In genomic region chr7:95476904-95477594, GRCh38 we compare ENCODE assay signal across 8 cellular contexts. TPM values are rescaled to one million over a fixed set of nuclear protein-coding genes. Genes with fewer than 3 reads are reported as not detected.
DNase-seq lines count a peak whose midpoint lies in the region; ATAC-seq and TF ChIP-seq lines count a peak whose summit lies in the region.

No MANE protein-coding gene starts in this region.

- no peaks in the 10 kb centered on the region for H3K36me3 ChIP-seq in liver (ENCODE audit: control insufficient read depth in 4 of 4, insufficient read depth in 3 of 4, low read depth in 1 of 4, low read length in 3 of 4)

- peak; percentile 67 for ATAC-seq in GM18517 (IDR thresholded peaks at IDR 0.05; ENCODE audit: unreplicated experiment)
- ATAC-seq in HG03108 (IDR thresholded peaks at IDR 0.05; ENCODE audit: unreplicated experiment): peak; percentile 60
- ATAC-seq in activated B cell treated with CpG ODN at 0.5 μM for 24 hours (ENCODE audit: low read depth): peak; percentile 77

- no peak overlapping the region for H3K4me3 Mint-ChIP-seq in activated B cell treated with CpG ODN at 0.5 μM for 24 hours

- H3K9me3 Mint-ChIP-seq in activated B cell treated with CpG ODN at 0.5 μM for 24 hours: no peaks in the 10 kb centered on the region

- H3K27me3 Mint-ChIP-seq in activated B cell treated with CpG ODN at 0.5 μM for 24 hours: peaks cover 4% of the 10 kb centered on the region

- H3K4me3 ChIP-seq in AG04450 (ENCODE audit: low read depth, low read length) (no peak overlapping the region), liver (ENCODE audit: low read depth in 1 of 3, low read length in 3 of 3) (no peak overlapping the region)

- DNase-seq in AG04450 (ENCODE audit: low read depth, low spot score) (peak; percentile 30), NCI-H2171 (lab: John Stamatoyannopoulos, UW) (peak; percentile 74), activated B cell treated with CpG ODN at 0.5 μM for 24 hours (no peak), dedifferentiated amniotic fluid mesenchymal stem cell (ENCODE audit: extremely low spot score) (peak; percentile 76)
- peak; percentile 12 for DNase-seq in stimulated activated CD8-positive, alpha-beta memory T cell treated with anti-CD3 and anti-CD28 coated beads, Interleukin-15, amount 100 ng/mL, for 1 hour (ENCODE audit: low read depth)

- intact Hi-C loops in activated B cell treated with CpG ODN at 0.5 μM for 24 hours (cut with micrococcal nuclease): loop anchor here (1.0 to 5.0 kb wide), 5 partner anchors 81 to 1028 kb away; partner anchors contain the start of genes PON3 and SGCE

- TF ChIP-seq CTCF in AG04450 (IDR thresholded peaks at IDR 0.05; ENCODE audit: low read depth, low read length) (peak; percentile 84), activated B cell treated with CpG ODN at 0.5 μM for 24 hours (IDR thresholded peaks at IDR 0.05) (peak; percentile 96), liver (IDR thresholded peaks at IDR 0.05; ENCODE audit: low read depth, low read length, missing input control) (peak; percentile 89)

- H3K27ac Mint-ChIP-seq in activated B cell treated with CpG ODN at 0.5 μM for 24 hours: no peak overlapping the region

- no peaks in the 10 kb centered on the region for H3K4me1 Mint-ChIP-seq in activated B cell treated with CpG ODN at 0.5 μM for 24 hours

- H3K9me3 ChIP-seq in AG04450 (ENCODE audit: control insufficient read depth, insufficient read depth, low read length): no peaks in the 10 kb centered on the region
- H3K9me3 ChIP-seq in liver (ENCODE audit: control insufficient read depth in 4 of 4, low read length in 3 of 4): no peaks in the 10 kb centered on the region

- H3K27ac ChIP-seq in AG04450 (ENCODE audit: low read depth, low read length) (no peak overlapping the region), liver (ENCODE audit: low read depth in 1 of 2, low read length in 2 of 2) (no peak overlapping the region)

- peaks cover 0 to 14% (median 8%) of the 10 kb centered on the region in 4 donors for H3K4me1 ChIP-seq in liver (ENCODE audit: control insufficient read depth in 4 of 4, insufficient read depth in 4 of 4, low read length in 3 of 4)

- POLR2A ChIA-PET in AG04450 (lab: Yijun Ruan, JAX): no interaction called here
- POLR2A ChIA-PET in activated B cell treated with CpG ODN at 0.5 μM for 24 hours (lab: Charles Lee): interaction anchor here (1.0 kb wide), 1 partner anchor 1028 kb away, joined by 3 read pairs; no protein-coding TSS in a partner anchor

- peak; percentile 96 to 97 for TF ChIP-seq RAD21 in liver (IDR thresholded peaks at IDR 0.05)

- H3K27me3 ChIP-seq in AG04450 (ENCODE audit: control insufficient read depth, insufficient read depth, low read length) (no peaks in the 10 kb centered on the region), liver (ENCODE audit: control insufficient read depth in 4 of 4, insufficient read depth in 4 of 4, low read length in 3 of 4) (no peaks in the 10 kb centered on the region)

- no peaks in the 10 kb centered on the region for H3K36me3 Mint-ChIP-seq in activated B cell treated with CpG ODN at 0.5 μM for 24 hours (ENCODE audit: low read depth)

- H3K9ac ChIP-seq in liver (ENCODE audit: low read depth in 1 of 2, low read length in 2 of 2): peak overlapping the region in 1 of 2 donors; percentile 58

- CTCF ChIA-PET in AG04450 (lab: Charles Lee) (interaction anchor here (0.5 to 5.3 kb wide), 72 partner anchors 9 to 1873 kb away, joined by 3 to 80 read pairs (median 4); partner anchors contain the start of genes ASB4 and PON2), activated B cell treated with CpG ODN at 0.5 μM for 24 hours (lab: Charles Lee) (interaction anchor here (0.6 to 7.0 kb wide), 20 partner anchors 8 to 1267 kb away, joined by 3 to 110 read pairs (median 4); partner anchors contain the start of genes ASB4 and PON3)

- 10% methylated on average over 11 of the region's 11 CpGs for WGBS in liver

TF ChIP-seq in liver, 16 proteins besides CTCF, POLR2A, EP300 and RAD21:
- TF ChIP-seq MAX (IDR thresholded peaks at IDR 0.05) (no peak), HNF4A (conservative IDR thresholded peaks at IDR 0.05) (peak in 1 of 2 donors; percentile 16), TAF1 (conservative IDR thresholded peaks at IDR 0.05) (no peak), RXRA (IDR thresholded peaks at IDR 0.05) (peak in 1 of 2 donors; percentile 6), SP1 (IDR thresholded peaks at IDR 0.05) (peak; percentile 5), YY1 (IDR thresholded peaks at IDR 0.05) (no peak), GABPA (IDR thresholded peaks at IDR 0.05 in 1 of 2, conservative IDR thresholded peaks at IDR 0.05 in 1 of 2) (no peak), FOXA2 (IDR thresholded peaks at IDR 0.05) (no peak), FOXA1 (IDR thresholded peaks at IDR 0.05) (no peak)
- TF ChIP-seq, protein P1, sequence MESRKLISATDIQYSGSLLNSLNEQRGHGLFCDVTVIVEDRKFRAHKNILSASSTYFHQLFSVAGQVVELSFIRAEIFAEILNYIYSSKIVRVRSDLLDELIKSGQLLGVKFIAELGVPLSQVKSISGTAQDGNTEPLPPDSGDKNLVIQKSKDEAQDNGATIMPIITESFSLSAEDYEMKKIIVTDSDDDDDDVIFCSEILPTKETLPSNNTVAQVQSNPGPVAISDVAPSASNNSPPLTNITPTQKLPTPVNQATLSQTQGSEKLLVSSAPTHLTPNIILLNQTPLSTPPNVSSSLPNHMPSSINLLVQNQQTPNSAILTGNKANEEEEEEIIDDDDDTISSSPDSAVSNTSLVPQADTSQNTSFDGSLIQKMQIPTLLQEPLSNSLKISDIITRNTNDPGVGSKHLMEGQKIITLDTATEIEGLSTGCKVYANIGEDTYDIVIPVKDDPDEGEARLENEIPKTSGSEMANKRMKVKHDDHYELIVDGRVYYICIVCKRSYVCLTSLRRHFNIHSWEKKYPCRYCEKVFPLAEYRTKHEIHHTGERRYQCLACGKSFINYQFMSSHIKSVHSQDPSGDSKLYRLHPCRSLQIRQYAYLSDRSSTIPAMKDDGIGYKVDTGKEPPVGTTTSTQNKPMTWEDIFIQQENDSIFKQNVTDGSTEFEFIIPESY (IDR thresholded peaks at IDR 0.05): no peak
- TF ChIP-seq, protein P2, sequence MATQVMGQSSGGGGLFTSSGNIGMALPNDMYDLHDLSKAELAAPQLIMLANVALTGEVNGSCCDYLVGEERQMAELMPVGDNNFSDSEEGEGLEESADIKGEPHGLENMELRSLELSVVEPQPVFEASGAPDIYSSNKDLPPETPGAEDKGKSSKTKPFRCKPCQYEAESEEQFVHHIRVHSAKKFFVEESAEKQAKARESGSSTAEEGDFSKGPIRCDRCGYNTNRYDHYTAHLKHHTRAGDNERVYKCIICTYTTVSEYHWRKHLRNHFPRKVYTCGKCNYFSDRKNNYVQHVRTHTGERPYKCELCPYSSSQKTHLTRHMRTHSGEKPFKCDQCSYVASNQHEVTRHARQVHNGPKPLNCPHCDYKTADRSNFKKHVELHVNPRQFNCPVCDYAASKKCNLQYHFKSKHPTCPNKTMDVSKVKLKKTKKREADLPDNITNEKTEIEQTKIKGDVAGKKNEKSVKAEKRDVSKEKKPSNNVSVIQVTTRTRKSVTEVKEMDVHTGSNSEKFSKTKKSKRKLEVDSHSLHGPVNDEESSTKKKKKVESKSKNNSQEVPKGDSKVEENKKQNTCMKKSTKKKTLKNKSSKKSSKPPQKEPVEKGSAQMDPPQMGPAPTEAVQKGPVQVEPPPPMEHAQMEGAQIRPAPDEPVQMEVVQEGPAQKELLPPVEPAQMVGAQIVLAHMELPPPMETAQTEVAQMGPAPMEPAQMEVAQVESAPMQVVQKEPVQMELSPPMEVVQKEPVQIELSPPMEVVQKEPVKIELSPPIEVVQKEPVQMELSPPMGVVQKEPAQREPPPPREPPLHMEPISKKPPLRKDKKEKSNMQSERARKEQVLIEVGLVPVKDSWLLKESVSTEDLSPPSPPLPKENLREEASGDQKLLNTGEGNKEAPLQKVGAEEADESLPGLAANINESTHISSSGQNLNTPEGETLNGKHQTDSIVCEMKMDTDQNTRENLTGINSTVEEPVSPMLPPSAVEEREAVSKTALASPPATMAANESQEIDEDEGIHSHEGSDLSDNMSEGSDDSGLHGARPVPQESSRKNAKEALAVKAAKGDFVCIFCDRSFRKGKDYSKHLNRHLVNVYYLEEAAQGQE (IDR thresholded peaks at IDR 0.05): no peak

RNA-seq across cellular contexts. Expression of gene ASB4, which starts 8.7 kb away (rescaled TPM):
- polyA plus RNA-seq in AG04450 (2011; rRNA removed) (0.06 TPM in 1 of 2 replicates, not detected in the other), liver (1 to 10 TPM in 1 of 2 donors, under 1 TPM in 1; 0.27 to 1.1 TPM)
- polyA minus RNA-seq in AG04450 (2011; rRNA and poly(A)+ RNA removed): not detected in 2 replicates
- total RNA-seq in activated B cell treated with CpG ODN at 0.5 μM for 24 hours (not detected in 2 replicates), liver (under 1 TPM; 0.09 to 0.50 TPM)

RNA-seq across cellular contexts. Expression of gene PON2, which starts 42.2 kb away (rescaled TPM):
- 86.2 and 110 TPM in 2 replicates for polyA plus RNA-seq in AG04450 (2011; rRNA removed)
- 13.6 and 23.8 TPM in 2 replicates for polyA minus RNA-seq in AG04450 (2011; rRNA and poly(A)+ RNA removed)
- total RNA-seq in activated B cell treated with CpG ODN at 0.5 μM for 24 hours: 5.0 and 9.2 TPM in 2 replicates
- 100 to 1,000 TPM; 145 to 193 TPM for total RNA-seq in liver
- 100 to 1,000 TPM in 1 of 2 donors, 10 to 100 TPM in 1; 99.1 to 276 TPM for polyA plus RNA-seq in liver

Comparison
In these comparisons a context has a peak if more than half of its experiments do, and no peak if none do; other contexts are left out.
1. RNA of gene PON2, which starts 42.2 kb away (total RNA-seq): 145 to 193 TPM in liver; 5.0 to 9.2 TPM in activated B cell treated with CpG ODN at 0.5 μM for 24 hours; every median in the first group is over 10 times any median in the second.
2. Peak in every context shown above with its lines, with median percentiles within 50 percentile points of each other: CTCF ChIP-seq and ATAC-seq.